26 cellular contexts compared by ENCODE assay signal in genomic region chr12:9792185-9792900, GRCh38. TPM values are rescaled to one million over a fixed set of nuclear protein-coding genes. Genes with fewer than 3 reads are reported as not detected.
DNase-seq lines count a peak whose midpoint lies in the region; ATAC-seq and TF ChIP-seq lines count a peak whose summit lies in the region.
"Had no signal": no experiment of that assay in that cellular context is flagged by ENCODE, and none has a peak within 500 bp of the region (broad histone marks: within the 10 kb centered on the region; RNA-seq: fewer than 3 reads in every experiment).

No MANE protein-coding gene starts in this region.

- no peaks in the 10 kb centered on the region for H3K36me3 Mint-ChIP-seq in Calu3 (ENCODE audit: insufficient read depth, unreplicated experiment)

- no peak for TF ChIP-seq EP300 in gastroesophageal sphincter (IDR thresholded peaks at IDR 0.05)

- no peaks in the 10 kb centered on the region for H4K20me1 ChIP-seq in BLaER1 treated with 17β-estradiol and CSF1 and Interleukin-3, amounts not matched to agents 10 nM and 100 nM
- no peaks in the 10 kb centered on the region for H4K20me1 ChIP-seq in mammary epithelial cell (ENCODE audit: insufficient read depth, low read length)

- ATAC-seq in GM18519 (IDR thresholded peaks at IDR 0.05; ENCODE audit: low FRiP score, unreplicated experiment), result no peak
- no peak for ATAC-seq in gastroesophageal sphincter
- ATAC-seq in GM18868 (IDR thresholded peaks at IDR 0.05; ENCODE audit: unreplicated experiment), result no peak
- ATAC-seq: left lobe of liver, Right ventricle myocardium inferior had no signal

- intact Hi-C loops in Calu3 (cut with micrococcal nuclease; ENCODE audit: unreplicated experiment) (no loop called here), mammary epithelial cell (cut with micrococcal nuclease) (no loop called here)

- peak overlapping the region; percentile 53 for H3K27ac Mint-ChIP-seq in Calu3 (ENCODE audit: unreplicated experiment)
- H3K27ac Mint-ChIP-seq: CD4-positive, alpha-beta T cell had no signal

- no peaks in the 10 kb centered on the region for H3K9me3 Mint-ChIP-seq in Calu3 (ENCODE audit: low read depth, unreplicated experiment)
- H3K9me3 Mint-ChIP-seq: CD4-positive, alpha-beta T cell had no signal

- no peaks in the 10 kb centered on the region; a peak in 1 of 22 replicates for H3K27me3 ChIP-seq in BLaER1 treated with 17β-estradiol and CSF1 and Interleukin-3, amounts not matched to agents 10 nM and 100 nM
- H3K27me3 ChIP-seq in mammary epithelial cell (ENCODE audit: insufficient read depth, low read length), result peaks cover 6% of the 10 kb centered on the region
- no peaks in the 10 kb centered on the region for H3K27me3 ChIP-seq in gastroesophageal sphincter
- H3K27me3 ChIP-seq: breast epithelium, sigmoid colon, upper lobe of left lung had no signal

- H3K79me2 ChIP-seq in mammary epithelial cell (ENCODE audit: insufficient read depth, low read length), result no peaks in the 10 kb centered on the region

- H2AFZ ChIP-seq in mammary epithelial cell (ENCODE audit: low read depth, low read length), result no peak overlapping the region

- peak overlapping the region in 2 of 11 experiments; percentile 25 to 31; a peak in 3 of 22 replicates for H3K27ac ChIP-seq in BLaER1 treated with 17β-estradiol and CSF1 and Interleukin-3, amounts not matched to agents 10 nM and 100 nM
- H3K27ac ChIP-seq in mammary epithelial cell (ENCODE audit: insufficient read depth, low read depth, low read length), result no peak overlapping the region
- H3K27ac ChIP-seq in gastroesophageal sphincter, result no peak overlapping the region
- H3K27ac ChIP-seq: breast epithelium, foreskin keratinocyte, prostate gland, sigmoid colon, upper lobe of left lung had no signal

- TF ChIP-seq POLR2A in NB4 (IDR thresholded peaks at IDR 0.05; ENCODE audit: extremely low read depth, insufficient read length), result no peak
- TF ChIP-seq POLR2A in gastroesophageal sphincter (IDR thresholded peaks at IDR 0.05), result no peak

- peaks cover 47% of the 10 kb centered on the region for H3K4me1 Mint-ChIP-seq in Calu3 (ENCODE audit: low read depth, unreplicated experiment)

- peak overlapping the region in 8 of 11 experiments; percentile 1 to 92 (median 72); a peak in 10 of 22 replicates for H3K4me2 ChIP-seq in BLaER1 treated with 17β-estradiol and CSF1 and Interleukin-3, amounts not matched to agents 10 nM and 100 nM
- H3K4me2 ChIP-seq in mammary epithelial cell (ENCODE audit: insufficient read depth, low read depth, low read length), result no peak overlapping the region

- H3K9me3 ChIP-seq in BLaER1 treated with 17β-estradiol and CSF1 and Interleukin-3, amounts not matched to agents 10 nM and 100 nM (replicated peaks in 1 of 11), result peaks cover 5 to 15% (median 11%) of the 10 kb centered on the region in 11 experiments; a peak in 19 of 22 replicates
- H3K9me3 ChIP-seq in mammary epithelial cell (replicated peaks; ENCODE audit: insufficient read depth, low read length) (no peaks in the 10 kb centered on the region), gastroesophageal sphincter (no peaks in the 10 kb centered on the region)
- H3K9me3 ChIP-seq: prostate gland, sigmoid colon, upper lobe of left lung had no signal

- no peak overlapping the region for H3K9ac ChIP-seq in BLaER1 treated with 17β-estradiol and CSF1 and Interleukin-3, amounts not matched to agents 10 nM and 100 nM
- H3K9ac ChIP-seq in mammary epithelial cell (ENCODE audit: insufficient read depth, low read length), result no peak overlapping the region

- dilution Hi-C loops in mammary epithelial cell (cut with HindIII; ENCODE audit: low sequenced_read_pairs), result loop anchor here (5.0 kb wide), 1 partner anchor 45 kb away; no protein-coding TSS in a partner anchor

- WGBS in mammary epithelial cell (ENCODE audit: low coverage, missing lambda C conversion rate), result 8% methylated on average over 2 of the region's 2 CpGs
- 14 to 23% methylated on average over 2 of the region's 2 CpGs for WGBS in gastroesophageal sphincter (ENCODE audit: low coverage in 1 of 2), 2 donors

- in situ Hi-C loops in mammary epithelial cell (cut with MboI; ENCODE audit: low sequenced_read_pairs in 2 of 2), result no loop called here

- no peak overlapping the region for H3K4me3 Mint-ChIP-seq in Calu3 (ENCODE audit: low read depth, unreplicated experiment)
- H3K4me3 Mint-ChIP-seq: CD4-positive, alpha-beta T cell had no signal

- H3K4me1 ChIP-seq in BLaER1 treated with 17β-estradiol and CSF1 and Interleukin-3, amounts not matched to agents 10 nM and 100 nM, result peaks cover 29 to 46% (median 35%) of the 10 kb centered on the region in 10 experiments
- H3K4me1 ChIP-seq in mammary epithelial cell (ENCODE audit: insufficient read depth, low read length), result no peaks in the 10 kb centered on the region
- no peaks in the 10 kb centered on the region for H3K4me1 ChIP-seq in gastroesophageal sphincter
- H3K4me1 ChIP-seq: breast epithelium, foreskin keratinocyte, prostate gland, sigmoid colon had no signal

- CTCF ChIA-PET in Calu3 (lab: Charles Lee), result interaction anchor here (0.7 to 1.0 kb wide), 2 partner anchors 17 to 40 kb away, joined by 4 read pairs; no protein-coding TSS in a partner anchor
- CTCF ChIA-PET in mammary epithelial cell (lab: Charles Lee; ENCODE audit: low non-redundant PET), result no interaction called here

- no peaks in the 10 kb centered on the region for H3K27me3 Mint-ChIP-seq in Calu3 (ENCODE audit: unreplicated experiment)
- H3K27me3 Mint-ChIP-seq: CD4-positive, alpha-beta T cell had no signal

- no peaks in the 10 kb centered on the region for H3K36me3 ChIP-seq in BLaER1 treated with 17β-estradiol and CSF1 and Interleukin-3, amounts not matched to agents 10 nM and 100 nM
- H3K36me3 ChIP-seq in mammary epithelial cell (ENCODE audit: insufficient read depth, low read length), result no peaks in the 10 kb centered on the region
- no peaks in the 10 kb centered on the region for H3K36me3 ChIP-seq in gastroesophageal sphincter
- H3K36me3 ChIP-seq: breast epithelium, prostate gland, sigmoid colon, upper lobe of left lung had no signal

- TF ChIP-seq CTCF in Calu3 (IDR thresholded peaks at IDR 0.05; ENCODE audit: unreplicated experiment), result no peak
- TF ChIP-seq CTCF in NB4 (IDR thresholded peaks at IDR 0.05; ENCODE audit: low read depth, low read length), result no peak
- no peak for TF ChIP-seq CTCF in mammary epithelial cell (conservative IDR thresholded peaks at IDR 0.05 in 1 of 2, IDR thresholded peaks at IDR 0.05 in 1 of 2; ENCODE audit: extremely low read depth in 1 of 2, insufficient read depth in 1 of 2, low read depth in 1 of 2, low read length in 2 of 2)
- no peak for TF ChIP-seq CTCF in gastroesophageal sphincter (IDR thresholded peaks at IDR 0.05)

- DNase-seq in Calu3 (no peak), NB4 (ENCODE audit: low read depth) (peak; percentile 8), amniotic epithelial cell (ENCODE audit: low read depth) (peak; percentile 24), mammary epithelial cell (no peak)
- DNase-seq: activated CD4-positive, alpha-beta T cell treated with anti-CD3 and anti-CD28 coated beads, Interleukin-2, amount 50 U/mL, for 4 hours; CD4-positive, alpha-beta T cell; DMS 273 treated with DMSO at 0.1 percent for 48 hours; effector CD8-positive, alpha-beta T cell; mesendoderm; NCI-H1436; NCI-H774; sigmoid colon; substantia nigra; T1000; upper lobe of left lung had no signal

- H3K4me3 ChIP-seq in BLaER1 treated with 17β-estradiol and CSF1 and Interleukin-3, amounts not matched to agents 10 nM and 100 nM, result no peak overlapping the region
- H3K4me3 ChIP-seq in NB4 (ENCODE audit: low read depth, low read length) (no peak overlapping the region), mammary epithelial cell (replicated peaks in 1 of 3; ENCODE audit: insufficient read depth in 1 of 3, low read depth in 2 of 3, low read length in 3 of 3) (no peak overlapping the region), gastroesophageal sphincter (no peak overlapping the region)
- H3K4me3 ChIP-seq: breast epithelium, prostate gland, sigmoid colon, upper lobe of left lung had no signal

- no TSS peak for BruUV-seq in Calu3 (replicated peaks; lab: Mats Ljungman, UMichigan)
- no TSS peak for BruUV-seq in mammary epithelial cell (replicated peaks; lab: Mats Ljungman, UMichigan)

RNA-seq across cellular contexts. Expression of gene CD69, which starts 31.6 kb away (rescaled TPM):
- total RNA-seq in Calu3 (2022) (1.7 and 2.6 TPM in 2 replicates), mammary epithelial cell (not detected), gastroesophageal sphincter (1 to 10 TPM in 2 of 4 donors, under 1 TPM in 2; 0.47 to 2.6 (median 1.1) TPM)
- polyA plus RNA-seq in mammary epithelial cell, result not detected
- polyA minus RNA-seq in mammary epithelial cell, result not detected
- total RNA-seq: foreskin keratinocyte, MCF 10A, myocyte had no signal
- polyA plus RNA-seq: foreskin keratinocyte had no signal

RNA-seq across cellular contexts. Expression of gene KLRF1, which starts 34.9 kb away (rescaled TPM):
- 0.32 TPM in 1 of 2 replicates, not detected in the other for total RNA-seq in Calu3 (2022)
- total RNA-seq in mammary epithelial cell, result not detected
- polyA plus RNA-seq in mammary epithelial cell, result not detected
- polyA minus RNA-seq in mammary epithelial cell, result not detected
- total RNA-seq in gastroesophageal sphincter, result not detected
- total RNA-seq: left lobe of liver, MCF 10A, myocyte, prostate gland had no signal

RNA-seq across cellular contexts. Expression of gene CLECL1, which starts 59.4 kb away (rescaled TPM):
- total RNA-seq in Calu3 (2022) (not detected in 2 replicates), mammary epithelial cell (not detected), gastroesophageal sphincter (not detected)
- not detected for polyA plus RNA-seq in mammary epithelial cell
- polyA minus RNA-seq in mammary epithelial cell, result not detected
- total RNA-seq: foreskin keratinocyte, MCF 10A, myocyte, prostate gland, sigmoid colon had no signal
- polyA plus RNA-seq: foreskin keratinocyte had no signal

Comparison
In these comparisons a context has a peak if more than half of its experiments do, and no peak if none do; other contexts are left out.
1. DNase-seq: peak in NB4 (single experiment) and amniotic epithelial cell (single experiment); none in Calu3 (single experiment) and mammary epithelial cell (single experiment).